ENCODE assay signal across 20 cellular contexts in the genomic region with DNA sequence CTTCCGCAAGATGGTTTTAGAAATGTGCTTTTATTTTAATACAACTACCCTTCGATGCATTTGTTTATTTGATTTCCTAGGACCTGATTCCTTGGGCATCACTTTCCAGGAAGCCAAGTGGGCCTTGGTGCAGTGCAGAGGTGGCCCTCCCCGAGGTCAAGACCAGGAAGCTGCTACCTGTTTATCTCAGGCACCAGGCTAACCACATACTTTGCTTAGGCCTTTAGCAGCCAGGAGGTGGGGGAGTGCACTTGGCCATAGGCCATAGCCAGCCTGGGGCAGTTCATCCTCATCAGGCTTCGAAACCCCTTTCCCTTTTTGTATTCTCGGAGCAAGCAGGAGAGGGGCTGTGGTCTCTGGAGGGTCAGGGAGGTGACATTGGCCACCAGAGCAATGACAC. TPM values are rescaled to one million over a fixed set of nuclear protein-coding genes. Genes with fewer than 3 reads are reported as not detected.
DNase-seq lines count a peak whose midpoint lies in the region; ATAC-seq and TF ChIP-seq lines count a peak whose summit lies in the region.
"Had no signal": no experiment of that assay in that cellular context is flagged by ENCODE, and none has a peak within 500 bp of the region (broad histone marks: within the 10 kb centered on the region; RNA-seq: fewer than 3 reads in every experiment).

No MANE protein-coding gene starts in this region.

- no peak overlapping the region for H4K12ac ChIP-seq in trophoblast cell (ENCODE audit: low read depth, low read length)

- H3K79me2 ChIP-seq in trophoblast cell (ENCODE audit: control insufficient read depth, insufficient read depth, low read length, poor library complexity): no peaks in the 10 kb centered on the region

- peaks cover 10% of the 10 kb centered on the region for H3K36me3 Mint-ChIP-seq in activated T-cell treated with anti-CD3 and anti-CD28 coated beads, Interleukin-2, amount 50 U/mL, for 4 hours (ENCODE audit: insufficient read depth)

- H3K27me3 ChIP-seq in left ventricle myocardium inferior (ENCODE audit: low read depth): no peaks in the 10 kb centered on the region
- no peaks in the 10 kb centered on the region for H3K27me3 ChIP-seq in trophoblast cell (ENCODE audit: insufficient read depth, low read length)
- H3K27me3 ChIP-seq: neutrophil had no signal

- no peak overlapping the region for H3K23ac ChIP-seq in trophoblast cell (ENCODE audit: low read length)

- H3K27me3 Mint-ChIP-seq in activated T-cell treated with anti-CD3 and anti-CD28 coated beads, Interleukin-2, amount 50 U/mL, for 4 hours (ENCODE audit: low read depth): no peaks in the 10 kb centered on the region
- H3K27me3 Mint-ChIP-seq: activated CD4-positive, alpha-beta memory T cell treated with anti-CD3 and anti-CD28 coated beads, Interleukin-2, amount 10 ng/mL, durations not matched to agents 7 days and 5 days; CD4-positive, alpha-beta T cell; IgD-negative memory B cell had no signal

- H3K9me3 ChIP-seq in left ventricle myocardium inferior (replicated peaks) (no peaks in the 10 kb centered on the region), trophoblast cell (ENCODE audit: insufficient read depth, low read depth, low read length) (no peaks in the 10 kb centered on the region)
- H3K9me3 ChIP-seq: mucosa of descending colon, neutrophil had no signal

- H3K9ac ChIP-seq in trophoblast cell (ENCODE audit: low read length): no peak overlapping the region

- H3K14ac ChIP-seq in trophoblast cell (ENCODE audit: low read length): peak overlapping the region; percentile 5

- H3K4me3 Mint-ChIP-seq in activated T-cell treated with anti-CD3 and anti-CD28 coated beads, Interleukin-2, amount 50 U/mL, for 4 hours: no peak overlapping the region
- H3K4me3 Mint-ChIP-seq: activated CD4-positive, alpha-beta memory T cell treated with anti-CD3 and anti-CD28 coated beads, Interleukin-2, amount 10 ng/mL, durations not matched to agents 7 days and 5 days; CD4-positive, alpha-beta T cell had no signal

- H2AFZ ChIP-seq in trophoblast cell (ENCODE audit: insufficient read depth, low read length, poor library complexity): no peak overlapping the region

- H4K91ac ChIP-seq in trophoblast cell (ENCODE audit: low read depth, low read length): peak overlapping the region; percentile 40

- H2BK12ac ChIP-seq in trophoblast cell (ENCODE audit: low read length): peak overlapping the region; percentile 46

- H3K4me1 ChIP-seq in left ventricle myocardium inferior (peaks cover 49% of the 10 kb centered on the region), trophoblast cell (ENCODE audit: control insufficient read depth in 1 of 2, insufficient read depth in 2 of 2, low read length in 2 of 2) (peaks cover 17 to 29% of the 10 kb centered on the region in 2 experiments)

- H3K4me3 ChIP-seq in left ventricle myocardium inferior (no peak overlapping the region), trophoblast cell (ENCODE audit: low read depth, low read length) (no peak overlapping the region)
- H3K4me3 ChIP-seq: mucosa of descending colon had no signal

- H3K36me3 ChIP-seq in left ventricle myocardium inferior: peaks cover 52% of the 10 kb centered on the region
- peaks cover 5 to 21% of the 10 kb centered on the region in 2 experiments for H3K36me3 ChIP-seq in trophoblast cell (ENCODE audit: control insufficient read depth in 1 of 2, insufficient read depth in 2 of 2, low read length in 2 of 2)
- H3K36me3 ChIP-seq: neutrophil had no signal

- peak overlapping the region; percentile 73 for H3K27ac ChIP-seq in left ventricle myocardium inferior (replicated peaks)
- H3K27ac ChIP-seq in trophoblast cell (ENCODE audit: low read depth, low read length): peak overlapping the region; percentile 37
- H3K27ac ChIP-seq: neutrophil, VCaP had no signal

- H3K9me3 Mint-ChIP-seq in activated T-cell treated with anti-CD3 and anti-CD28 coated beads, Interleukin-2, amount 50 U/mL, for 4 hours: no peaks in the 10 kb centered on the region
- H3K9me3 Mint-ChIP-seq: activated CD4-positive, alpha-beta memory T cell treated with anti-CD3 and anti-CD28 coated beads, Interleukin-2, amount 10 ng/mL, durations not matched to agents 7 days and 5 days; CD4-positive, alpha-beta T cell; IgD-negative memory B cell had no signal

- no peak overlapping the region for H2BK5ac ChIP-seq in trophoblast cell (ENCODE audit: low read depth, low read length, poor library complexity)

- no peak overlapping the region for H3K4me2 ChIP-seq in trophoblast cell (ENCODE audit: low read length)

- no peak for TF ChIP-seq CTCF in left ventricle myocardium inferior (IDR thresholded peaks at IDR 0.05; ENCODE audit: borderline replicate concordance)

- intact Hi-C loops in left ventricle myocardium inferior (cut with micrococcal nuclease) (loop anchor here (5.0 kb wide), 1 partner anchor 114 kb away; no protein-coding TSS in a partner anchor), left cardiac atrium (cut with DNase I) (loop anchor here in 1 of 2 donors (5.0 kb wide), 2 partner anchors 64 to 114 kb away; no protein-coding TSS in a partner anchor)

- H2AK5ac ChIP-seq in trophoblast cell (ENCODE audit: low read length): no peak overlapping the region

- H3K4ac ChIP-seq in trophoblast cell (ENCODE audit: low read depth, low read length): no peak overlapping the region

- no peak for DNase-seq in left ventricle myocardium inferior
- DNase-seq in left cardiac atrium: no peak
- no peak for DNase-seq in trophoblast cell
- no peak for DNase-seq in medulla oblongata (ENCODE audit: extremely low spot score)
- no peak for DNase-seq in activated T-cell treated with anti-CD3 and anti-CD28 coated beads, Interleukin-2, amount 50 U/mL, for 4 hours
- DNase-seq in MV-4-11 (lab: John Stamatoyannopoulos, UW): no peak
- DNase-seq: ACHN; activated CD4-positive, alpha-beta memory T cell treated with anti-CD3 and anti-CD28 coated beads, Interleukin-2, amount 10 ng/mL, durations not matched to agents 7 days and 5 days; caudate nucleus; CD4-positive, alpha-beta T cell; DMS79 treated with DMSO at 0.1 percent for 48 hours; effector CD4-positive, alpha-beta T cell; mucosa of descending colon; NCI-H82; right cardiac atrium had no signal

- no CpG with 5 or more reads among the region's 5 CpGs for WGBS in trophoblast cell (ENCODE audit: extremely low coverage, insufficient coverage, insufficient read length)

- H2BK120ac ChIP-seq in trophoblast cell (ENCODE audit: insufficient read depth, low read length, poor library complexity): no peak overlapping the region

- ATAC-seq in left cardiac atrium (no peak), HG02571 (IDR thresholded peaks at IDR 0.05; ENCODE audit: unreplicated experiment) (peak; percentile 60), HG03460 (IDR thresholded peaks at IDR 0.05; ENCODE audit: unreplicated experiment) (peak; percentile 45)
- no peak for ATAC-seq in activated T-cell treated with anti-CD3 and anti-CD28 coated beads, Interleukin-2, amount 50 U/mL, for 4 hours
- ATAC-seq: mucosa of descending colon, right cardiac atrium had no signal

- no peak overlapping the region for H4K8ac ChIP-seq in trophoblast cell (ENCODE audit: low read depth, low read length)

- H3K79me1 ChIP-seq in trophoblast cell (ENCODE audit: low read length): peaks cover 20% of the 10 kb centered on the region

- peak overlapping the region; percentile 2 for H3K18ac ChIP-seq in trophoblast cell (ENCODE audit: low read length)

- H3K4me1 Mint-ChIP-seq in activated T-cell treated with anti-CD3 and anti-CD28 coated beads, Interleukin-2, amount 50 U/mL, for 4 hours (ENCODE audit: low read depth): peaks cover 3% of the 10 kb centered on the region

RNA-seq across cellular contexts. Expression of a gene that starts 45.4 kb away (rescaled TPM):
- total RNA-seq in left ventricle myocardium inferior (247 TPM), left cardiac atrium (1 to 10 TPM; 8.7 to 9.4 TPM)
- polyA plus RNA-seq in trophoblast cell (2013): 69.5 and 72.9 TPM in 2 replicates
- 10 to 100 TPM; 15.6 to 21.9 (median 18.4) TPM for total RNA-seq in activated T-cell treated with anti-CD3 and anti-CD28 coated beads, Interleukin-2, amount 50 U/mL, for 4 hours

Comparison
In these comparisons a context has a peak if more than half of its experiments do, and no peak if none do; other contexts are left out.
1. RNA of a gene that starts 45.4 kb away (total RNA-seq): 247 TPM in left ventricle myocardium inferior (single experiment); 15.6 to 21.9 TPM in activated T-cell treated with anti-CD3 and anti-CD28 coated beads, Interleukin-2, amount 50 U/mL, for 4 hours and 8.7 to 9.4 TPM in left cardiac atrium; every median in the first group is over 10 times any median in the second.
2. ATAC-seq: peak in HG02571 (single experiment) and HG03460 (single experiment); none in left cardiac atrium (0 of 2) and activated T-cell treated with anti-CD3 and anti-CD28 coated beads, Interleukin-2, amount 50 U/mL, for 4 hours (0 of 2).